ENCODE assay signal across 8 cellular contexts in genomic region chr11:110362916-110363574, GRCh38.
DNase-seq lines count a peak whose midpoint lies in the region; ATAC-seq and TF ChIP-seq lines count a peak whose summit lies in the region.

No MANE protein-coding gene starts in this region.

- H3K4me3 Mint-ChIP-seq in CD14-positive monocyte: no peak overlapping the region

- no peaks in the 10 kb centered on the region for H3K36me3 Mint-ChIP-seq in CD14-positive monocyte

- peaks cover 0 to 5% (median 2%) of the 10 kb centered on the region in 3 donors for H3K27me3 Mint-ChIP-seq in CD14-positive monocyte (ENCODE audit: low read depth in 3 of 3)

- no peaks in the 10 kb centered on the region for H3K4me1 Mint-ChIP-seq in CD14-positive monocyte

- 7% methylated on average over 6 of the region's 6 CpGs for whole genome bisulfite sequencing in right lobe of liver (ENCODE audit: insufficient coverage, low coverage, low lambda C conversion rate, missing lambda C conversion rate)

- no peak for TF ChIP-seq EP300 in Ishikawa (IDR thresholded peaks at IDR 0.05; ENCODE audit: borderline replicate concordance)

- no peak for TF ChIP-seq RAD21 in Ishikawa (IDR thresholded peaks at IDR 0.05; ENCODE audit: low read depth)

- H3K9me3 ChIP-seq in right lobe of liver (no peaks in the 10 kb centered on the region), colonic mucosa (no peaks in the 10 kb centered on the region)

- H3K4me1 ChIP-seq in right lobe of liver (peaks cover 0 to 6% (median 2%) of the 10 kb centered on the region in 4 donors), colonic mucosa (no peaks in the 10 kb centered on the region)

- H3K4me3 ChIP-seq in right lobe of liver: peak overlapping the region in 2 of 3 donors; percentile 19 to 31
- H3K4me3 ChIP-seq in colonic mucosa: no peak overlapping the region

- peak; percentile 88 to 94 (median 92) for ATAC-seq in right lobe of liver
- ATAC-seq in HG03175 (IDR thresholded peaks at IDR 0.05; ENCODE audit: unreplicated experiment): no peak

- H3K27ac Mint-ChIP-seq in CD14-positive monocyte: no peak overlapping the region

- no peak overlapping the region for H3K9ac ChIP-seq in colonic mucosa (ENCODE audit: low read depth in 2 of 2, low read length in 2 of 2)

- H3K27me3 ChIP-seq in right lobe of liver: no peaks in the 10 kb centered on the region
- no peaks in the 10 kb centered on the region for H3K27me3 ChIP-seq in colonic mucosa

- TF ChIP-seq CTCF in right lobe of liver (IDR thresholded peaks at IDR 0.05) (no peak), colonic mucosa (IDR thresholded peaks at IDR 0.05) (no peak), CD14-positive monocyte (IDR thresholded peaks at IDR 0.05) (no peak)

- intact Hi-C loops in right lobe of liver (cut with DNase I) (no loop called here), colonic mucosa (cut with DNase I) (no loop called here), CD14-positive monocyte (cut with micrococcal nuclease) (no loop called here)

- H3K9me3 Mint-ChIP-seq in CD14-positive monocyte: no peaks in the 10 kb centered on the region

- peak; percentile 17 for TF ChIP-seq POLR2A in right lobe of liver (IDR thresholded peaks at IDR 0.05)

- H3K36me3 ChIP-seq in right lobe of liver: no peaks in the 10 kb centered on the region
- H3K36me3 ChIP-seq in colonic mucosa: no peaks in the 10 kb centered on the region

- DNase-seq in COLO668 (lab: John Stamatoyannopoulos, UW; ENCODE audit: unreplicated experiment) (peak; percentile 81), right lobe of liver (peak; percentile 54 to 81 (median 79)), colonic mucosa (no peak), CD14-positive monocyte (ENCODE audit: low spot score) (no peak)
- no peak for DNase-seq in stimulated activated CD4-positive, alpha-beta T cell treated with anti-CD3 and anti-CD28 coated beads, Interleukin-4, amount 100 ng/mL, for 4 hours

- H3K27ac ChIP-seq in angular gyrus (ENCODE audit: low read depth, low read length) (peak overlapping the region; percentile 46), right lobe of liver (peak overlapping the region; percentile 48 to 71 (median 49)), colonic mucosa (no peak overlapping the region)

TF ChIP-seq in Ishikawa, 13 proteins besides CTCF, POLR2A, EP300 and RAD21:
- TF ChIP-seq NFIC (IDR thresholded peaks at IDR 0.05) (peak; percentile 50; the same call in 1 of the 2 replicates), ZBTB7A (IDR thresholded peaks at IDR 0.05; ENCODE audit: low read depth) (no peak), YY1 (IDR thresholded peaks at IDR 0.05; ENCODE audit: low read depth) (no peak), EGR1 (IDR thresholded peaks at IDR 0.05) (no peak), TCF12 (IDR thresholded peaks at IDR 0.05; ENCODE audit: low read depth) (no peak), REST (IDR thresholded peaks at IDR 0.05; ENCODE audit: low read depth) (no peak), MAX (IDR thresholded peaks at IDR 0.05) (no peak)

Comparison
In these comparisons a context has a peak if more than half of its experiments do, and no peak if none do; other contexts are left out.
1. DNase-seq: peak in COLO668 (single experiment) and right lobe of liver (3 of 3); none in colonic mucosa (single experiment), stimulated activated CD4-positive, alpha-beta T cell treated with anti-CD3 and anti-CD28 coated beads, Interleukin-4, amount 100 ng/mL, for 4 hours (0 of 2) and CD14-positive monocyte (single experiment).